Comparison of ENCODE assay signal across 24 cellular contexts in genomic region chr6:135883045-135883444, GRCh38. TPM values are rescaled to one million over a fixed set of nuclear protein-coding genes. Genes with fewer than 3 reads are reported as not detected.
DNase-seq lines count a peak whose midpoint lies in the region; ATAC-seq and TF ChIP-seq lines count a peak whose summit lies in the region.
"Had no signal": no experiment of that assay in that cellular context is flagged by ENCODE, and none has a peak within 500 bp of the region (broad histone marks: within the 10 kb centered on the region; RNA-seq: fewer than 3 reads in every experiment).

No MANE protein-coding gene starts in this region.

- H3K4me3 Mint-ChIP-seq in natural killer cell, result no peak overlapping the region
- no peak overlapping the region for H3K4me3 Mint-ChIP-seq in natural killer cell treated with Interleukin-12 subunit alpha and Interleukin-12 subunit beta and Interleukin-15 and Interleukin-18, amount 100 ng/mL, for 72 hours
- H3K4me3 Mint-ChIP-seq: activated CD4-positive, alpha-beta T cell treated with anti-CD3 and anti-CD28 coated beads, Interleukin-2, amount 10 ng/mL, durations not matched to agents 7 days and 5 days; mesothelial cell of epicardium; neural progenitor cell had no signal

- TF ChIP-seq CTCF in natural killer cell (IDR thresholded peaks at IDR 0.05) (no peak), PC-3 (conservative IDR thresholded peaks at IDR 0.05; ENCODE audit: low read depth, low read length) (no peak; the same call in 1 of the 2 replicates)

- H4K20me1 ChIP-seq in PC-3 (ENCODE audit: low read length), result no peaks in the 10 kb centered on the region

- peaks cover 25 to 29% of the 10 kb centered on the region in 2 donors for H3K4me1 Mint-ChIP-seq in natural killer cell
- H3K4me1 Mint-ChIP-seq in natural killer cell treated with Interleukin-12 subunit alpha and Interleukin-12 subunit beta and Interleukin-15 and Interleukin-18, amount 100 ng/mL, for 72 hours (ENCODE audit: low read depth in 2 of 2), result peaks cover 21 to 25% of the 10 kb centered on the region in 2 donors

- H2AFZ ChIP-seq in PC-3 (ENCODE audit: low read length), result no peak overlapping the region
- H2AFZ ChIP-seq: neural progenitor cell had no signal

- ATAC-seq in natural killer cell (no peak), PC-3 (no peak), HG03175 (IDR thresholded peaks at IDR 0.05; ENCODE audit: unreplicated experiment) (no peak), GM18909 (IDR thresholded peaks at IDR 0.05; ENCODE audit: poor library complexity, unreplicated experiment) (no peak)
- ATAC-seq in natural killer cell treated with Interleukin-12 subunit alpha and Interleukin-12 subunit beta and Interleukin-15 and Interleukin-18, amount 100 ng/mL, for 72 hours, result no peak
- ATAC-seq: gastroesophageal sphincter, psoas muscle had no signal

- H3K79me2 ChIP-seq in PC-3 (ENCODE audit: low read length), result no peaks in the 10 kb centered on the region

- peaks cover 15% of the 10 kb centered on the region for H3K4me1 ChIP-seq in PC-3 (ENCODE audit: insufficient read depth, low read length)
- H3K4me1 ChIP-seq: gastroesophageal sphincter, neural progenitor cell, uterus had no signal

- POLR2A ChIA-PET in PC-3 (lab: Charles Lee; ENCODE audit: unreplicated experiment), result no interaction called here

- no peaks in the 10 kb centered on the region for H3K9me3 Mint-ChIP-seq in natural killer cell
- no peaks in the 10 kb centered on the region for H3K9me3 Mint-ChIP-seq in natural killer cell treated with Interleukin-12 subunit alpha and Interleukin-12 subunit beta and Interleukin-15 and Interleukin-18, amount 100 ng/mL, for 72 hours
- H3K9me3 Mint-ChIP-seq: activated CD4-positive, alpha-beta T cell treated with anti-CD3 and anti-CD28 coated beads, Interleukin-2, amount 10 ng/mL, durations not matched to agents 7 days and 5 days; mesothelial cell of epicardium; neural progenitor cell had no signal

- H3K9me3 ChIP-seq in PC-3 (ENCODE audit: low read length), result no peaks in the 10 kb centered on the region
- H3K9me3 ChIP-seq: gastroesophageal sphincter, Peyer's patch, psoas muscle, uterus had no signal

- intact Hi-C loops in natural killer cell (cut with micrococcal nuclease), result no loop called here
- intact Hi-C loops in PC-3 (cut with micrococcal nuclease), result loop anchor here (5.0 kb wide), 1 partner anchor 54 kb away; no protein-coding TSS in a partner anchor

- CTCF ChIA-PET in PC-3 (lab: Charles Lee), result no interaction called here

- H3K27ac ChIP-seq in PC-3 (ENCODE audit: low read length), result no peak overlapping the region
- H3K27ac ChIP-seq: C4-2B, gastroesophageal sphincter, neural progenitor cell, Peyer's patch, psoas muscle, uterus had no signal

- no peaks in the 10 kb centered on the region for H3K36me3 Mint-ChIP-seq in natural killer cell
- no peaks in the 10 kb centered on the region for H3K36me3 Mint-ChIP-seq in natural killer cell treated with Interleukin-12 subunit alpha and Interleukin-12 subunit beta and Interleukin-15 and Interleukin-18, amount 100 ng/mL, for 72 hours
- H3K36me3 Mint-ChIP-seq: mesothelial cell of epicardium, neural progenitor cell had no signal

- H3K9ac ChIP-seq in PC-3 (ENCODE audit: low read length), result no peak overlapping the region
- H3K9ac ChIP-seq: neural progenitor cell had no signal

- BruUV-seq in PC-3 (replicated peaks; lab: Mats Ljungman, UMichigan), result no TSS peak

- no peak overlapping the region for H3K4me3 ChIP-seq in PC-3 (ENCODE audit: low read length)
- H3K4me3 ChIP-seq: gastroesophageal sphincter, neural progenitor cell, Peyer's patch, psoas muscle, uterus had no signal

- H3K27me3 ChIP-seq in PC-3 (ENCODE audit: low read length), result no peaks in the 10 kb centered on the region
- H3K27me3 ChIP-seq: gastroesophageal sphincter, neural progenitor cell, Peyer's patch, uterus had no signal

- peak overlapping the region; percentile 93 to 96 for H3K27ac Mint-ChIP-seq in natural killer cell
- H3K27ac Mint-ChIP-seq in natural killer cell treated with Interleukin-12 subunit alpha and Interleukin-12 subunit beta and Interleukin-15 and Interleukin-18, amount 100 ng/mL, for 72 hours, result peak overlapping the region in 1 of 2 donors; percentile 57
- H3K27ac Mint-ChIP-seq: mesothelial cell of epicardium, neural progenitor cell had no signal

- no peak overlapping the region for H3K4me2 ChIP-seq in PC-3 (ENCODE audit: low read length)
- H3K4me2 ChIP-seq: neural progenitor cell had no signal

- no peaks in the 10 kb centered on the region for H3K27me3 Mint-ChIP-seq in natural killer cell (ENCODE audit: low read depth in 2 of 2)
- H3K27me3 Mint-ChIP-seq in natural killer cell treated with Interleukin-12 subunit alpha and Interleukin-12 subunit beta and Interleukin-15 and Interleukin-18, amount 100 ng/mL, for 72 hours, result peaks cover 0 to 3% of the 10 kb centered on the region in 2 donors
- H3K27me3 Mint-ChIP-seq: activated CD4-positive, alpha-beta T cell treated with anti-CD3 and anti-CD28 coated beads, Interleukin-2, amount 10 ng/mL, durations not matched to agents 7 days and 5 days had no signal

- no peaks in the 10 kb centered on the region for H3K9me2 ChIP-seq in PC-3 (replicated peaks; ENCODE audit: low read length)

- no peaks in the 10 kb centered on the region for H3K36me3 ChIP-seq in PC-3 (ENCODE audit: low read depth, low read length)
- H3K36me3 ChIP-seq: gastroesophageal sphincter, neural progenitor cell, Peyer's patch, uterus had no signal

- DNase-seq in natural killer cell, result no peak
- DNase-seq in natural killer cell treated with Interleukin-12 subunit alpha and Interleukin-12 subunit beta and Interleukin-15 and Interleukin-18, amount 100 ng/mL, for 72 hours (ENCODE audit: low spot score), result no peak
- DNase-seq in PC-3, result peak; percentile 11
- DNase-seq in glomerular visceral epithelial cell (ENCODE audit: extremely low spot score), result peak; percentile 57
- DNase-seq in COLO668 (lab: John Stamatoyannopoulos, UW; ENCODE audit: unreplicated experiment), result no peak
- DNase-seq in stimulated activated CD4-positive, alpha-beta T cell treated with anti-CD3 and anti-CD28 coated beads, Interleukin-1b, Interleukin-23, amount 100 ng/mL, for 48 hours, result no peak
- DNase-seq: ACHN; activated CD4-positive, alpha-beta T cell treated with anti-CD3 and anti-CD28 coated beads, Interleukin-2, amount 10 ng/mL, durations not matched to agents 7 days and 5 days; activated CD8-positive, alpha-beta memory T cell treated with anti-CD3 and anti-CD28 coated beads, Interleukin-2, amount 50 U/mL, for 4 hours; activated gamma-delta T cell; central memory CD4-positive, alpha-beta T cell; DMS79; Karpas-422; NCI-H748 treated with DMSO at 0.1 percent for 48 hours; Peyer's patch; psoas muscle; substantia nigra; uterus had no signal

- no peaks in the 10 kb centered on the region for H3F3A ChIP-seq in PC-3 (ENCODE audit: low read length, unreplicated experiment)

RNA-seq across cellular contexts. Expression of gene PDE7B, which starts 31.5 kb away (rescaled TPM):
- under 1 TPM in 2 of 3 donors, not detected in 1; 0.14 to 0.18 TPM for total RNA-seq in natural killer cell
- total RNA-seq in natural killer cell treated with Interleukin-12 subunit alpha and Interleukin-12 subunit beta and Interleukin-15 and Interleukin-18, amount 100 ng/mL, for 72 hours, result under 1 TPM in 1 of 2 donors, not detected in 1; 0.14 TPM
- total RNA-seq in PC-3 (2014; rRNA removed), result not detected in 2 replicates

Comparison
In these comparisons a context has a peak if more than half of its experiments do, and no peak if none do; other contexts are left out.
1. DNase-seq: peak in PC-3 (single experiment) and glomerular visceral epithelial cell (single experiment); none in natural killer cell (single experiment), natural killer cell treated with Interleukin-12 subunit alpha and Interleukin-12 subunit beta and Interleukin-15 and Interleukin-18, amount 100 ng/mL, for 72 hours (single experiment), COLO668 (single experiment) and stimulated activated CD4-positive, alpha-beta T cell treated with anti-CD3 and anti-CD28 coated beads, Interleukin-1b, Interleukin-23, amount 100 ng/mL, for 48 hours (single experiment).